1 cellular context compared by ENCODE assay signal in the genomic region with DNA sequence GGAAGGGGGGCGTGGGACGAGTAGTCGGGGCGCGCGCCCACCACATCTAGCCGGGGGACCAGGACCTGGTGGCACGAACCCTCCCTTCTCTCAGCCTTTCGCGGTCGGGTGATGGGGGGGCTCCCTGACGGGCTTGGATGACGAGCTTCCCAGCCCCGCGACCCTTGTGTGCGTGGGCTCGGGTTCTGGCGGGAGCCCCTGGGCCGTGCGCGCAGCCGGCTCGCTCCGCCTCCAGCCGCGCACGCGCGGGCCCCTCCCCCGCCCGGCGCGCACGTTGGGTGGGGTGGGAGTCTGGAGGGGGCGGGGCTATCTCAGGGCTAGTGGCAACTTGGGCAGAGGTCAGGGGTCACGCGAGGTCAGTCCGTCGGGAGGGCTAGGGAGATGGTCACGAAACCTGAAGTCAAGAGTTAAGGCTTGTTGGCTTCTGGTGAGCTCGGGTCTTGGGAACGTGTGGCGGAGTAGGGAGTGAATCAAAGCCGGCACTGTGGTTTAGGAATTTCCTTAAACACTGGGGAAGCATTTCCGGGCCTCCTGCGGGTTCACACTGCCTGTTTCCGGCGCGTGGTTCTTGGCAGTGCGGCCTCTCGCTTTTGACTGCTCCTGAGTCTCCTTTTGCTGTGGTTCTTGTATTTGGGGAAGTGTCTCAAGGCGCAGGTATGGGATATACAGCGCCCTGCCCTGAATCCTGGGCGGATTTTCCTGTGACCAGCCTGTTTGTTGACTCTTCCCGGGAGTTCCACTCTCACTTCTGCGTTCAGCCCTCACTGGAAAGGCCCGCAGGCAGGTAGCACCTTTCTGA.
TF ChIP-seq lines count a peak whose summit lies in the region.

Gene SRCAP (plus strand): TSS at position 356 of the 799 bp plus-strand sequence. CDS start 1,654 bp downstream, outside the sequence.

TF ChIP-seq in HepG2, 621 proteins besides CTCF, POLR2A, EP300 and RAD21 (continued from another document and continues in another):
- no peak for TF ChIP-seq GPBP1L1 (CRISPR knock-in tag; IDR thresholded peaks at IDR 0.05)
- TF ChIP-seq HNRNPLL (IDR thresholded peaks at IDR 0.05; ENCODE audit: low read depth, low read length, poor library complexity, severe bottlenecking), result peak; percentile 46
- TF ChIP-seq ELF1 (CRISPR knock-in tag; IDR thresholded peaks at IDR 0.05), result peak; percentile 65; the same call in 1 of the 2 replicates
- TF ChIP-seq PITX1 (CRISPR knock-in tag; IDR thresholded peaks at IDR 0.05), result peak; percentile 18; the same call in 1 of the 2 replicates
- no peak for TF ChIP-seq SYNCRIP (IDR thresholded peaks at IDR 0.05; ENCODE audit: insufficient read depth, low read depth, low read length)
- TF ChIP-seq CC2D1A (CRISPR knock-in tag; IDR thresholded peaks at IDR 0.05), result no peak
- no peak for TF ChIP-seq ESRRA (CRISPR knock-in tag; IDR thresholded peaks at IDR 0.05; ENCODE audit: low read depth)
- TF ChIP-seq JUN (CRISPR knock-in tag; IDR thresholded peaks at IDR 0.05), result no peak
- TF ChIP-seq GTF3A (CRISPR knock-in tag; conservative IDR thresholded peaks at IDR 0.05), result 0 out of 2 replicates have a peak, but pooled peaks have one; percentile 32
- TF ChIP-seq ZNF784 (CRISPR knock-in tag; IDR thresholded peaks at IDR 0.05; ENCODE audit: borderline replicate concordance), result no peak
- TF ChIP-seq SALL1 (CRISPR knock-in tag; IDR thresholded peaks at IDR 0.05), result peak; percentile 72
- TF ChIP-seq KMT2B (CRISPR knock-in tag; IDR thresholded peaks at IDR 0.05), result peak; percentile 88
- TF ChIP-seq RNF219 (CRISPR knock-in tag; IDR thresholded peaks at IDR 0.05), result no peak
- TF ChIP-seq ZNF569 (CRISPR knock-in tag; IDR thresholded peaks at IDR 0.05; ENCODE audit: borderline replicate concordance), result 0 out of 2 replicates have a peak, but pooled peaks have one; percentile 10
- TF ChIP-seq, protein P1, sequence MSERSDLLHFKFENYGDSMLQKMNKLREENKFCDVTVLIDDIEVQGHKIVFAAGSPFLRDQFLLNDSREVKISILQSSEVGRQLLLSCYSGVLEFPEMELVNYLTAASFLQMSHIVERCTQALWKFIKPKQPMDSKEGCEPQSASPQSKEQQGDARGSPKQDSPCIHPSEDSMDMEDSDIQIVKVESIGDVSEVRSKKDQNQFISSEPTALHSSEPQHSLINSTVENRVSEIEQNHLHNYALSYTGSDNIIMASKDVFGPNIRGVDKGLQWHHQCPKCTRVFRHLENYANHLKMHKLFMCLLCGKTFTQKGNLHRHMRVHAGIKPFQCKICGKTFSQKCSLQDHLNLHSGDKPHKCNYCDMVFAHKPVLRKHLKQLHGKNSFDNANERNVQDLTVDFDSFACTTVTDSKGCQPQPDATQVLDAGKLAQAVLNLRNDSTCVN (CRISPR knock-in tag; IDR thresholded peaks at IDR 0.05; ENCODE audit: borderline replicate concordance), result no peak; the same call in none of the 2 replicates
- no peak; the same call in 1 of the 2 replicates for TF ChIP-seq ZNF724P (CRISPR knock-in tag; IDR thresholded peaks at IDR 0.05; ENCODE audit: borderline replicate concordance)
- TF ChIP-seq ELF4 (CRISPR knock-in tag; IDR thresholded peaks at IDR 0.05; ENCODE audit: borderline replicate concordance), result no peak
- 0 out of 2 replicates have a peak, but pooled peaks have one; percentile 7 for TF ChIP-seq SRF (IDR thresholded peaks at IDR 0.05; ENCODE audit: low read depth, low read length)
- no peak for TF ChIP-seq ZNF607 (CRISPR knock-in tag; IDR thresholded peaks at IDR 0.05; ENCODE audit: borderline replicate concordance)
- 0 out of 2 replicates have a peak, but pooled peaks have one; percentile 74 for TF ChIP-seq TP53 (CRISPR knock-in tag; conservative IDR thresholded peaks at IDR 0.05)
- peak; percentile 85 for TF ChIP-seq SNAPC2 (CRISPR knock-in tag; IDR thresholded peaks at IDR 0.05)
- no peak; the same call in 1 of the 2 replicates for TF ChIP-seq ZNF761 (CRISPR knock-in tag; conservative IDR thresholded peaks at IDR 0.05)
- no peak for TF ChIP-seq HHEX (CRISPR knock-in tag; IDR thresholded peaks at IDR 0.05)
- TF ChIP-seq STAT5B (CRISPR knock-in tag; IDR thresholded peaks at IDR 0.05), result 0 out of 2 replicates have a peak, but pooled peaks have one; percentile 37
- 0 out of 2 replicates have a peak, but pooled peaks have one; percentile 19 for TF ChIP-seq GATA4 (IDR thresholded peaks at IDR 0.05; ENCODE audit: borderline replicate concordance, low read depth)
- peak; percentile 61; the same call in 1 of the 2 replicates for TF ChIP-seq DRAP1 (CRISPR knock-in tag; IDR thresholded peaks at IDR 0.05)
- peak; percentile 98 for TF ChIP-seq THRA (CRISPR knock-in tag; IDR thresholded peaks at IDR 0.05; ENCODE audit: borderline replicate concordance)
- 0 out of 2 replicates have a peak, but pooled peaks have one; percentile 5 for TF ChIP-seq ZKSCAN5 (CRISPR knock-in tag; IDR thresholded peaks at IDR 0.05)
- TF ChIP-seq CBX2 (IDR thresholded peaks at IDR 0.05; ENCODE audit: low read depth, low read length), result no peak
- TF ChIP-seq CBX2 (CRISPR knock-in tag; IDR thresholded peaks at IDR 0.05; ENCODE audit: low read depth), result peak; percentile 87; the same call in 1 of the 2 replicates
- no peak for TF ChIP-seq ATRX (CRISPR knock-in tag; IDR thresholded peaks at IDR 0.05; ENCODE audit: borderline replicate concordance)
- peak; percentile 97 for TF ChIP-seq RXRA (CRISPR knock-in tag; IDR thresholded peaks at IDR 0.05)
- TF ChIP-seq CENPBD1 (CRISPR knock-in tag; IDR thresholded peaks at IDR 0.05; ENCODE audit: borderline replicate concordance, low read depth), result no peak
- TF ChIP-seq JDP2 (CRISPR knock-in tag; IDR thresholded peaks at IDR 0.05; ENCODE audit: borderline replicate concordance), result no peak
- TF ChIP-seq KLF13 (CRISPR knock-in tag; IDR thresholded peaks at IDR 0.05), result peak; percentile 51; the same call in 1 of the 2 replicates
- TF ChIP-seq ZEB1 (IDR thresholded peaks at IDR 0.05; ENCODE audit: insufficient replicate concordance, low read depth), result no peak
- no peak for TF ChIP-seq ZNF180 (CRISPR knock-in tag; IDR thresholded peaks at IDR 0.05; ENCODE audit: borderline replicate concordance, low read depth)
- no peak for TF ChIP-seq KLF9 (CRISPR knock-in tag; IDR thresholded peaks at IDR 0.05; ENCODE audit: low read depth)
- peak; percentile 66; the same call in 1 of the 2 replicates for TF ChIP-seq PATZ1 (CRISPR knock-in tag; IDR thresholded peaks at IDR 0.05)
- TF ChIP-seq ZNF552 (CRISPR knock-in tag; IDR thresholded peaks at IDR 0.05; ENCODE audit: borderline replicate concordance), result no peak
- no peak; the same call in 1 of the 2 replicates for TF ChIP-seq RERE (CRISPR knock-in tag; IDR thresholded peaks at IDR 0.05; ENCODE audit: low read depth)
- no peak for TF ChIP-seq CBX1 (IDR thresholded peaks at IDR 0.05; ENCODE audit: low read depth)
- TF ChIP-seq ZNF614 (CRISPR knock-in tag; IDR thresholded peaks at IDR 0.05; ENCODE audit: borderline replicate concordance), result peak; percentile 61; the same call in 1 of the 2 replicates
- TF ChIP-seq JARID2 (CRISPR knock-in tag; IDR thresholded peaks at IDR 0.05; ENCODE audit: insufficient replicate concordance), result peak; percentile 53
- peak; percentile 42; the same call in 1 of the 2 replicates for TF ChIP-seq ZNF749 (CRISPR knock-in tag; IDR thresholded peaks at IDR 0.05; ENCODE audit: borderline replicate concordance)
